8 cellular contexts compared by ENCODE assay signal in genomic region chr3:75432885-75433284, GRCh38.
DNase-seq lines count a peak whose midpoint lies in the region; ATAC-seq, FAIRE-seq and TF ChIP-seq lines count a peak whose summit lies in the region.
"Not testable (repeated sequence)": the region's sequence is repeated elsewhere in the genome, so short reads cannot be mapped to it uniquely, and the experiment has no call there.

No MANE protein-coding gene starts in this region.

- not testable (repeated sequence) for TF ChIP-seq CTCF in chondrocyte (IDR thresholded peaks at IDR 0.05); glutamatergic neuron (IDR thresholded peaks at IDR 0.05; ENCODE audit: partially characterized antibody, unreplicated experiment); mucosa of descending colon (IDR thresholded peaks at IDR 0.05)

- ATAC-seq in mucosa of descending colon = not testable (repeated sequence)

- H3K27ac Mint-ChIP-seq in activated CD4-positive, alpha-beta T cell treated with anti-CD3 and anti-CD28 coated beads, Interleukin-2, amount 10 ng/mL, durations not matched to agents 24 days and 14 days = not testable (repeated sequence)
- H3K27ac Mint-ChIP-seq in chondrocyte (ENCODE audit: unreplicated experiment) (peak overlapping the region; percentile 94), glutamatergic neuron (ENCODE audit: unreplicated experiment) (peak overlapping the region; percentile 82)

- intact Hi-C loops in activated CD4-positive, alpha-beta T cell treated with anti-CD3 and anti-CD28 coated beads, Interleukin-2, amount 10 ng/mL, durations not matched to agents 24 days and 14 days (cut with micrococcal nuclease); mucosa of descending colon (cut with DNase I, micrococcal nuclease): not testable (repeated sequence)

- H3K36me3 ChIP-seq in mucosa of descending colon (ENCODE audit: low read depth); small intestine (ENCODE audit: control insufficient read depth in 2 of 2, insufficient read depth in 2 of 2, low read length in 2 of 2): not testable (repeated sequence)

- H3K27ac ChIP-seq in small intestine (ENCODE audit: low read depth in 1 of 2, low read length in 1 of 2) = peak overlapping the region in 1 of 2 donors; percentile 67

- H3K9me3 ChIP-seq in mucosa of descending colon; small intestine (ENCODE audit: control insufficient read depth, low read depth): not testable (repeated sequence)

- H3K9me3 Mint-ChIP-seq in activated CD4-positive, alpha-beta T cell treated with anti-CD3 and anti-CD28 coated beads, Interleukin-2, amount 10 ng/mL, durations not matched to agents 24 days and 14 days; chondrocyte (ENCODE audit: low read depth): not testable (repeated sequence)
- peaks cover 14% of the 10 kb centered on the region for H3K9me3 Mint-ChIP-seq in glutamatergic neuron (ENCODE audit: unreplicated experiment)

- H3K27me3 ChIP-seq in small intestine (ENCODE audit: control insufficient read depth in 2 of 2, insufficient read depth in 2 of 2, low read length in 2 of 2) = not testable (repeated sequence)

- H3K4me1 ChIP-seq in mucosa of descending colon (ENCODE audit: low read depth); small intestine (ENCODE audit: control insufficient read depth in 2 of 2, insufficient read depth in 1 of 2, low read depth in 1 of 2, low read length in 1 of 2): not testable (repeated sequence)

- not testable (repeated sequence) for H3K27me3 Mint-ChIP-seq in activated CD4-positive, alpha-beta T cell treated with anti-CD3 and anti-CD28 coated beads, Interleukin-2, amount 10 ng/mL, durations not matched to agents 24 days and 14 days; chondrocyte (ENCODE audit: low read depth); glutamatergic neuron (ENCODE audit: unreplicated experiment)

- H3K36me3 Mint-ChIP-seq in activated CD4-positive, alpha-beta T cell treated with anti-CD3 and anti-CD28 coated beads, Interleukin-2, amount 10 ng/mL, durations not matched to agents 24 days and 14 days (ENCODE audit: low read depth) = peaks cover 13% of the 10 kb centered on the region
- H3K36me3 Mint-ChIP-seq in chondrocyte (ENCODE audit: low read depth); glutamatergic neuron (ENCODE audit: unreplicated experiment): not testable (repeated sequence)

- DNase-seq in AG08395 (ENCODE audit: low spot score) (peak; percentile 77), GM04504 (ENCODE audit: low read depth) (peak; percentile 97), NCI-H226 (peak; percentile 20), glutamatergic neuron (peak; percentile 73), mucosa of descending colon (peak in 2 of 3 donors; percentile 25 to 49), small intestine (peak; percentile 55)
- not testable (repeated sequence) for DNase-seq in activated CD4-positive, alpha-beta T cell treated with anti-CD3 and anti-CD28 coated beads, Interleukin-2, amount 10 ng/mL, durations not matched to agents 24 days and 14 days; chondrocyte (ENCODE audit: low spot score)

- not testable (repeated sequence) for FAIRE-seq in small intestine (lab: Jason Lieb, UNC)

- H3K4me1 Mint-ChIP-seq in activated CD4-positive, alpha-beta T cell treated with anti-CD3 and anti-CD28 coated beads, Interleukin-2, amount 10 ng/mL, durations not matched to agents 24 days and 14 days = peaks cover 21% of the 10 kb centered on the region
- H3K4me1 Mint-ChIP-seq in chondrocyte (ENCODE audit: low read depth) = peaks cover 37% of the 10 kb centered on the region
- peaks cover 29% of the 10 kb centered on the region for H3K4me1 Mint-ChIP-seq in glutamatergic neuron (ENCODE audit: low read depth, unreplicated experiment)

- 61 to 63% (median 62%) methylated on average over 6 to 8 of the region's 8 CpGs for WGBS in small intestine, 3 donors

- not testable (repeated sequence) for H3K4me3 ChIP-seq in mucosa of descending colon; small intestine (ENCODE audit: low read depth in 1 of 2, low read length in 2 of 2)

- peak overlapping the region; percentile 32 for H3K4me3 Mint-ChIP-seq in activated CD4-positive, alpha-beta T cell treated with anti-CD3 and anti-CD28 coated beads, Interleukin-2, amount 10 ng/mL, durations not matched to agents 24 days and 14 days
- not testable (repeated sequence) for H3K4me3 Mint-ChIP-seq in chondrocyte (ENCODE audit: unreplicated experiment)
- peak overlapping the region; percentile 52 for H3K4me3 Mint-ChIP-seq in glutamatergic neuron (ENCODE audit: unreplicated experiment)
